Comparison of ENCODE assay signal across 8 cellular contexts in genomic region chr1:168408531-168409242, GRCh38.
A peak's percentile ranks its signal among the peaks of the same experiment; 100 is the strongest.
DNase-seq lines count a peak whose midpoint lies in the region; ATAC-seq and TF ChIP-seq lines count a peak whose summit lies in the region.

No MANE protein-coding gene starts in this region.

- H4K20me1 ChIP-seq in Loucy (ENCODE audit: insufficient read depth, low read length, poor library complexity, severe bottlenecking) = no peaks in the 10 kb centered on the region

- no peaks in the 10 kb centered on the region for H3K79me2 ChIP-seq in Loucy (ENCODE audit: insufficient read depth, low read length)

- DNase-seq in activated T-helper 1 cell treated with Interleukin-2 at 50 U/mL for 16 hours (ENCODE audit: low read depth) = peak; percentile 34
- no peak for DNase-seq in natural killer cell
- DNase-seq in pons (ENCODE audit: low spot score) = no peak
- DNase-seq in right cardiac atrium = no peak
- no peak for DNase-seq in medulla oblongata (ENCODE audit: extremely low spot score)
- no peak for DNase-seq in WERI-Rb-1

- no peaks in the 10 kb centered on the region for H3K36me3 Mint-ChIP-seq in natural killer cell

- no peaks in the 10 kb centered on the region for H3K27me3 ChIP-seq in Loucy (ENCODE audit: insufficient read depth, low read length, poor library complexity, severe bottlenecking)
- H3K27me3 ChIP-seq in right cardiac atrium (ENCODE audit: control insufficient read depth, insufficient read depth) = no peaks in the 10 kb centered on the region
- H3K27me3 ChIP-seq in WERI-Rb-1 (ENCODE audit: insufficient read depth, low read depth, severe bottlenecking) = no peaks in the 10 kb centered on the region

- H3F3A ChIP-seq in Loucy (ENCODE audit: low read depth) = no peaks in the 10 kb centered on the region

- peaks cover 42 to 50% of the 10 kb centered on the region in 2 donors for H3K4me1 Mint-ChIP-seq in natural killer cell

- H3K9me3 Mint-ChIP-seq in natural killer cell = peaks cover 0 to 2% of the 10 kb centered on the region in 2 donors

- no peak overlapping the region for H3K9ac ChIP-seq in Loucy (ENCODE audit: low read depth, low read length, poor library complexity, severe bottlenecking)

- H3K4me3 Mint-ChIP-seq in natural killer cell = peak overlapping the region; percentile 72

- no peak overlapping the region for H2AFZ ChIP-seq in Loucy (ENCODE audit: low read length)

- peaks cover 11% of the 10 kb centered on the region for H3K4me1 ChIP-seq in Loucy (ENCODE audit: insufficient read depth, low read length, poor library complexity, severe bottlenecking)
- H3K4me1 ChIP-seq in right cardiac atrium (ENCODE audit: control insufficient read depth, insufficient read depth, low read length) = no peaks in the 10 kb centered on the region

- 74% methylated on average over 6 of the region's 6 CpGs for WGBS in right cardiac atrium

- H3K27ac Mint-ChIP-seq in natural killer cell = peak overlapping the region; percentile 72 to 87

- H3K4me3 ChIP-seq in Loucy (ENCODE audit: low read length, poor library complexity, severe bottlenecking) = no peak overlapping the region
- H3K4me3 ChIP-seq in right cardiac atrium (ENCODE audit: low read length) = no peak overlapping the region
- no peak overlapping the region for H3K4me3 ChIP-seq in WERI-Rb-1 (ENCODE audit: low read depth, low read length)

- intact Hi-C loops in natural killer cell (cut with micrococcal nuclease) = loop anchor here (5.0 kb wide), 2 partner anchors 46 to 66 kb away; no protein-coding TSS in a partner anchor
- intact Hi-C loops in right cardiac atrium (cut with DNase I) = no loop called here

- TF ChIP-seq CTCF in Loucy (conservative IDR thresholded peaks at IDR 0.05; ENCODE audit: low read length) = no peak
- no peak for TF ChIP-seq CTCF in natural killer cell (IDR thresholded peaks at IDR 0.05)
- TF ChIP-seq CTCF in WERI-Rb-1 (IDR thresholded peaks at IDR 0.05; ENCODE audit: low read depth, low read length) = no peak

- H3K27ac ChIP-seq in right cardiac atrium (ENCODE audit: low read length) (no peak overlapping the region), WERI-Rb-1 (no peak overlapping the region)

- no peaks in the 10 kb centered on the region for H3K9me2 ChIP-seq in Loucy (replicated peaks; ENCODE audit: low read depth, low read length)

- no peaks in the 10 kb centered on the region for H3K27me3 Mint-ChIP-seq in natural killer cell (ENCODE audit: low read depth in 2 of 2)

- ATAC-seq in GM18868 (IDR thresholded peaks at IDR 0.05; ENCODE audit: unreplicated experiment) (peak; percentile 81), natural killer cell (peak; percentile 63 to 76 (median 71)), right cardiac atrium (no peak)

- H3K36me3 ChIP-seq in Loucy (ENCODE audit: insufficient read depth, low read length) (no peaks in the 10 kb centered on the region), WERI-Rb-1 (no peaks in the 10 kb centered on the region)

- H3K9me3 ChIP-seq in Loucy (ENCODE audit: insufficient read depth, low read depth, low read length) (no peaks in the 10 kb centered on the region), right cardiac atrium (ENCODE audit: control insufficient read depth, low read length) (peaks cover 2% of the 10 kb centered on the region), WERI-Rb-1 (ENCODE audit: severe bottlenecking) (no peaks in the 10 kb centered on the region)

- peak overlapping the region; percentile 51 for H3K4me2 ChIP-seq in Loucy (ENCODE audit: low read depth, low read length, poor library complexity, severe bottlenecking)

Comparison
In these comparisons a context has a peak if more than half of its experiments do, and no peak if none do; other contexts are left out.
1. ATAC-seq: peak in GM18868 (single experiment) and natural killer cell (3 of 3); none in right cardiac atrium (0 of 2).